ENCODE assay signal across 22 cellular contexts in the genomic region with DNA sequence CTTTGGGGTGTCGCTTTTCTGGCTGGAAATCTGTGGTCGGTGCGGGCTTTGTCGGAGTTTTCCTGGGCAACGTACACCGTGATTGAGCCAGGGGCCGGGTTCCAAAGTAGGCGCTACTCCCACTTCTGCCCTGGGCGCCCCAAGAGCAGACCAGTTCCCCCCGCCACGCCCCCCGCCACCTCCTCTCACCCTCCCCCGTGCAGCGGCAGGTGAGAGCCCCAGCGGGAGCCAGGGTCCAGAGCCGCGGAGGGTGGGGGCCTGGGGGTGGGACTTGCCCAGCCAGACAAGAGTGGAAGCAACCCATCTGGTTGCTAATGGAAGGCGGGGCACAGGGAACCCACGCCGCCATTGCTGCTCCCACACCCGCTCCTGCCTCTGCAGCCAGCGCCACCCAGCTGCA.
"Had no signal": no experiment of that assay in that cellular context is flagged by ENCODE, and none has a peak within 500 bp of the region (broad histone marks: within the 10 kb centered on the region; RNA-seq: fewer than 3 reads in every experiment).

No MANE protein-coding gene starts in this region.

- ATAC-seq: activated CD4-positive, alpha-beta T cell treated with anti-CD3 and anti-CD28 coated beads for 36 hours had no signal

- H3K27me3 ChIP-seq: adrenal gland, MG63, Peyer's patch had no signal

- DNase-seq: activated CD4-positive, alpha-beta memory T cell treated with anti-CD3 and anti-CD28 coated beads, Interleukin-2, amount 10 ng/mL, durations not matched to agents 7 days and 5 days; activated CD4-positive, alpha-beta T cell treated with anti-CD3 and anti-CD28 coated beads for 36 hours; activated CD4-positive, alpha-beta T cell treated with anti-CD3 and anti-CD28 coated beads, Interleukin-2, amount 50 U/mL, for 1 hour; activated CD8-positive, alpha-beta memory T cell treated with anti-CD3 and anti-CD28 coated beads, Interleukin-2, amount 50 U/mL, for 4 hours; activated naive CD4-positive, alpha-beta T cell treated with anti-CD3 and anti-CD28 coated beads, Interleukin-2, amount 50 U/mL, for 16 hours; activated naive CD8-positive, alpha-beta T cell treated with anti-CD3 and anti-CD28 coated beads, Interleukin-2, amount 10 ng/mL, durations not matched to agents 7 days and 5 days; adrenal gland; anterior cingulate cortex; cerebellar nuclear complex; MG63; MV-4-11; NCI-H1092 treated with DMSO at 0.1 percent for 48 hours; NCI-H1417 treated with DMSO at 0.1 percent for 48 hours; NCI-H187; NCI-H2081 treated with DMSO at 0.1 percent for 48 hours; NCI-H446; NCI-H524; Peyer's patch; SHP77 treated with DMSO at 0.1 percent for 48 hours had no signal

- H3K4me3 ChIP-seq: adrenal gland, MG63, Peyer's patch had no signal

- H3K9me3 ChIP-seq: MG63, Peyer's patch had no signal

- H3K9ac ChIP-seq: KMS-11 had no signal

- H3K4me1 ChIP-seq: adrenal gland, Peyer's patch had no signal

- H3K36me3 ChIP-seq: adrenal gland, MG63, Peyer's patch had no signal

- H3K27ac ChIP-seq: adrenal gland, KMS-11, Peyer's patch, RWPE1, VCaP had no signal
